18 cellular contexts compared by ENCODE assay signal in the genomic region with DNA sequence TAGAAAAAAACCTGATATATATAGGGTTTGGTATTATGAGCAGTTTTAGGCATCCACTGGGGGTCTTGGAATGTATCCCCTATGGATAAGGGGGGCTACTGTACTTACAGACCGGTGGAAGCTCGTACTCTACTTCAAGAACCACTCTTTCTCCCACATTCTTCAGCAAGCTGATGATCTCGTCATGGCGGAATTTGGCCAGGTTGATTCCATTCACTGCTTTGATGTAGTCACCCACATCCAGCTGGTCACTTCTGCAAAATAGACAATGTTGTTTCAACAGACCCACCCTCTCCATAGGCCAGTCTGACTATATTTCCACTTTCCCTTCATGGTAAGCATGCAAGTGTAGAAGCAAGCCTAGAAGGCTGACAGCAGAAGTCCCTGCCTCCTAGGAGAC.
DNase-seq lines count a peak whose midpoint lies in the region; ATAC-seq and TF ChIP-seq lines count a peak whose summit lies in the region.
"Had no signal": no experiment of that assay in that cellular context is flagged by ENCODE, and none has a peak within 500 bp of the region (broad histone marks: within the 10 kb centered on the region; RNA-seq: fewer than 3 reads in every experiment).

No MANE protein-coding gene starts in this region.

- H3K36me3 ChIP-seq in PC-3 (ENCODE audit: low read depth, low read length) = no peaks in the 10 kb centered on the region
- no peaks in the 10 kb centered on the region for H3K36me3 ChIP-seq in vagina
- H3K36me3 ChIP-seq: right lobe of liver had no signal

- CTCF ChIA-PET in PC-3 (lab: Charles Lee) = no interaction called here

- H3K4me3 ChIP-seq in PC-3 (ENCODE audit: low read length) = no peak overlapping the region
- no peak overlapping the region for H3K4me3 ChIP-seq in epithelial cell of proximal tubule (ENCODE audit: low read depth, low read length)
- H3K4me3 ChIP-seq in vagina = no peak overlapping the region
- H3K4me3 ChIP-seq: right lobe of liver had no signal

- H3K27me3 Mint-ChIP-seq in stimulated activated memory B cell treated with anti-CD40 and anti-IgM and Interleukin-4, amounts not matched to agents 10 μg/mL and 1 μg/mL and 100 μg/mL, for 72 hours = no peaks in the 10 kb centered on the region
- H3K27me3 Mint-ChIP-seq: activated CD4-positive, alpha-beta T cell treated with anti-CD3 and anti-CD28 coated beads, Interleukin-2, amount 10 ng/mL, durations not matched to agents 7 days and 5 days had no signal

- TF ChIP-seq POLR2A in vagina (IDR thresholded peaks at IDR 0.05) = no peak

- POLR2A ChIA-PET in PC-3 (lab: Charles Lee; ENCODE audit: unreplicated experiment) = interaction anchor here (0.6 kb wide), 1 partner anchor 139 kb away, joined by 12 read pairs; no protein-coding TSS in a partner anchor

- no peak for TF ChIP-seq CTCF in PC-3 (conservative IDR thresholded peaks at IDR 0.05; ENCODE audit: low read depth, low read length)
- no peak for TF ChIP-seq CTCF in epithelial cell of proximal tubule (conservative IDR thresholded peaks at IDR 0.05; ENCODE audit: low read depth, low read length)
- TF ChIP-seq CTCF in vagina (IDR thresholded peaks at IDR 0.05) = no peak

- H3K27me3 ChIP-seq in PC-3 (ENCODE audit: low read length) = no peaks in the 10 kb centered on the region
- no peaks in the 10 kb centered on the region for H3K27me3 ChIP-seq in vagina
- H3K27me3 ChIP-seq: right lobe of liver had no signal

- DNase-seq in ELR (ENCODE audit: low read depth) = peak; percentile 20
- peak; percentile 45 for DNase-seq in PC-3
- DNase-seq in epithelial cell of proximal tubule (ENCODE audit: low read depth) = peak; percentile 18
- DNase-seq in kidney tubule cell (ENCODE audit: low spot score) = peak; percentile 79
- DNase-seq in vagina (ENCODE audit: extremely low spot score in 2 of 2) = no peak
- DNase-seq in DMS79 treated with DMSO at 0.1 percent for 48 hours (lab: John Stamatoyannopoulos, UW) = no peak
- DNase-seq: activated CD4-positive, alpha-beta T cell treated with anti-CD3 and anti-CD28 coated beads, Interleukin-2, amount 10 ng/mL, durations not matched to agents 7 days and 5 days; activated CD8-positive, alpha-beta memory T cell treated with anti-CD3 and anti-CD28 coated beads, Interleukin-2, amount 50 U/mL, for 48 hours; DMS153; NCI-H1105; NCI-H69; right lobe of liver had no signal

- H3K9me3 ChIP-seq in PC-3 (ENCODE audit: low read length) (no peaks in the 10 kb centered on the region), vagina (no peaks in the 10 kb centered on the region)
- H3K9me3 ChIP-seq: right lobe of liver had no signal

- H3K9me3 Mint-ChIP-seq in stimulated activated memory B cell treated with anti-CD40 and anti-IgM and Interleukin-4, amounts not matched to agents 10 μg/mL and 1 μg/mL and 100 μg/mL, for 72 hours = no peaks in the 10 kb centered on the region
- H3K9me3 Mint-ChIP-seq: activated CD4-positive, alpha-beta T cell treated with anti-CD3 and anti-CD28 coated beads, Interleukin-2, amount 10 ng/mL, durations not matched to agents 7 days and 5 days; mesothelial cell of epicardium; natural killer cell treated with Interleukin-12 subunit alpha and Interleukin-12 subunit beta and Interleukin-15 and Interleukin-18, amount 100 ng/mL, for 72 hours had no signal

- H3K27ac ChIP-seq in PC-3 (ENCODE audit: low read length) (no peak overlapping the region), vagina (no peak overlapping the region)
- H3K27ac ChIP-seq: parathyroid adenoma, right lobe of liver had no signal

- no peaks in the 10 kb centered on the region for H3F3A ChIP-seq in PC-3 (ENCODE audit: low read length, unreplicated experiment)

- no peaks in the 10 kb centered on the region for H4K20me1 ChIP-seq in PC-3 (ENCODE audit: low read length)

- no peak overlapping the region for H3K4me3 Mint-ChIP-seq in stimulated activated memory B cell treated with anti-CD40 and anti-IgM and Interleukin-4, amounts not matched to agents 10 μg/mL and 1 μg/mL and 100 μg/mL, for 72 hours
- H3K4me3 Mint-ChIP-seq: activated CD4-positive, alpha-beta T cell treated with anti-CD3 and anti-CD28 coated beads, Interleukin-2, amount 10 ng/mL, durations not matched to agents 7 days and 5 days; mesothelial cell of epicardium; natural killer cell treated with Interleukin-12 subunit alpha and Interleukin-12 subunit beta and Interleukin-15 and Interleukin-18, amount 100 ng/mL, for 72 hours had no signal

- H3K4me1 Mint-ChIP-seq in stimulated activated memory B cell treated with anti-CD40 and anti-IgM and Interleukin-4, amounts not matched to agents 10 μg/mL and 1 μg/mL and 100 μg/mL, for 72 hours = no peaks in the 10 kb centered on the region
- H3K4me1 Mint-ChIP-seq: activated CD4-positive, alpha-beta T cell treated with anti-CD3 and anti-CD28 coated beads, Interleukin-2, amount 10 ng/mL, durations not matched to agents 7 days and 5 days had no signal

- intact Hi-C loops in PC-3 (cut with micrococcal nuclease) = no loop called here
- intact Hi-C loops in vagina (cut with DNase I) = no loop called here

- ATAC-seq in PC-3 = no peak
- ATAC-seq in stimulated activated memory B cell treated with anti-CD40 and anti-IgM and Interleukin-4, amounts not matched to agents 10 μg/mL and 1 μg/mL and 100 μg/mL, for 72 hours = no peak
- ATAC-seq: left lobe of liver; natural killer cell treated with Interleukin-12 subunit alpha and Interleukin-12 subunit beta and Interleukin-15 and Interleukin-18, amount 100 ng/mL, for 72 hours; right lobe of liver; Right ventricle myocardium inferior had no signal

- no peaks in the 10 kb centered on the region for H3K79me2 ChIP-seq in PC-3 (ENCODE audit: low read length)
- H3K79me2 ChIP-seq: parathyroid adenoma had no signal

- H3K27ac Mint-ChIP-seq in stimulated activated memory B cell treated with anti-CD40 and anti-IgM and Interleukin-4, amounts not matched to agents 10 μg/mL and 1 μg/mL and 100 μg/mL, for 72 hours = no peak overlapping the region
- H3K27ac Mint-ChIP-seq: activated CD4-positive, alpha-beta T cell treated with anti-CD3 and anti-CD28 coated beads, Interleukin-2, amount 10 ng/mL, durations not matched to agents 7 days and 5 days; mesothelial cell of epicardium; natural killer cell treated with Interleukin-12 subunit alpha and Interleukin-12 subunit beta and Interleukin-15 and Interleukin-18, amount 100 ng/mL, for 72 hours had no signal

- no peak overlapping the region for H3K9ac ChIP-seq in PC-3 (ENCODE audit: low read length)
- H3K9ac ChIP-seq: parathyroid adenoma had no signal

- no peak overlapping the region for H3K4me2 ChIP-seq in PC-3 (ENCODE audit: low read length)

- BruUV-seq in PC-3 (replicated peaks; lab: Mats Ljungman, UMichigan) = no TSS peak

- no peak overlapping the region for H2AFZ ChIP-seq in PC-3 (ENCODE audit: low read length)
- H2AFZ ChIP-seq: parathyroid adenoma had no signal

- H3K36me3 Mint-ChIP-seq in stimulated activated memory B cell treated with anti-CD40 and anti-IgM and Interleukin-4, amounts not matched to agents 10 μg/mL and 1 μg/mL and 100 μg/mL, for 72 hours = no peaks in the 10 kb centered on the region
- H3K36me3 Mint-ChIP-seq: natural killer cell treated with Interleukin-12 subunit alpha and Interleukin-12 subunit beta and Interleukin-15 and Interleukin-18, amount 100 ng/mL, for 72 hours had no signal

- H3K9me2 ChIP-seq in PC-3 (replicated peaks; ENCODE audit: low read length) = no peaks in the 10 kb centered on the region

- H3K4me1 ChIP-seq in PC-3 (ENCODE audit: insufficient read depth, low read length) (no peaks in the 10 kb centered on the region), vagina (no peaks in the 10 kb centered on the region)
- H3K4me1 ChIP-seq: right lobe of liver had no signal

Comparison
In these comparisons a context has a peak if more than half of its experiments do, and no peak if none do; other contexts are left out.
1. DNase-seq: peak in ELR (single experiment), PC-3 (single experiment), epithelial cell of proximal tubule (single experiment) and kidney tubule cell (single experiment); none in vagina (0 of 2) and DMS79 treated with DMSO at 0.1 percent for 48 hours (single experiment).